In the genomic region with DNA sequence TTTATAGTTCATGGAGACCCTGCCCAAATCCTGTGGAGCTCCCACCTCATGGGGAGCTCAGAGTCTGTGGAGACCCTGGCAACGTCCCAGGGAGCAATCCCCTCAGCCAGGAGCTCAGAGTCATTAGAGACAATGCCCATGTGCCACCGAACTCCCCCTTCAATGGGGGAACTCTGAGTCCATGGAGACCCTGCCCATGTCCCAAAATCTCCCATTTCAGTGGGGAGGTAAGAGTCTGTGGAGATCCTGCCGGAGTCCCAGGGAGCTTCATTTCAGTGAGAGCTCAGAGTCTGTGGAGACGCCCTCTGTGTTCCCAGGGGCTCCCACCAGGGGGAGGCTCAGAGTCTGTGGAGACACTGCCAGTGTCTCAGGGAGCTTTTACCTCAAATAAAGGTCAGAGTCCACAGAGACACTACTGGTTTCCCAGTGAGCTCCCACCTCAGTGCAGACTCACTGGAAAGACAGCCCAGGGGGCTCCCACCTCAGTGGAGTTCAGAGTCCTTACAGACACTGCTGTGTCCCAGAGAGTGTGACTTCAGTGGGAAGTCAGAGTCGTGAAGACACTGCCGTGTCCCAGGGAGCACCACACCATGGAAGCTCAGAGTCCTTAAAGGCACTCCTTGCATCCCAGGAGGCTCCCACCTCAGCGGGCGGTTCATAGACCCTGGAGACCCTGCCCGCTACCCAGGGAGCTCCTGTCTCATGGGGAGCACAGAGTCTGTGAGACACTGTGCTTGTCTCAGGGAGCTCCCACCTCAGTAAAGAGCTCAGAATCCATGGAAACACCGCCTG, we compare ENCODE assay signal across 1 cellular context.
TF ChIP-seq lines count a peak whose summit lies in the region.

No MANE protein-coding gene starts in this region.

TF ChIP-seq in K562, 482 proteins besides CTCF, POLR2A, EP300 and RAD21 (continued from another document and continues in another):
- TF ChIP-seq, protein P1, sequence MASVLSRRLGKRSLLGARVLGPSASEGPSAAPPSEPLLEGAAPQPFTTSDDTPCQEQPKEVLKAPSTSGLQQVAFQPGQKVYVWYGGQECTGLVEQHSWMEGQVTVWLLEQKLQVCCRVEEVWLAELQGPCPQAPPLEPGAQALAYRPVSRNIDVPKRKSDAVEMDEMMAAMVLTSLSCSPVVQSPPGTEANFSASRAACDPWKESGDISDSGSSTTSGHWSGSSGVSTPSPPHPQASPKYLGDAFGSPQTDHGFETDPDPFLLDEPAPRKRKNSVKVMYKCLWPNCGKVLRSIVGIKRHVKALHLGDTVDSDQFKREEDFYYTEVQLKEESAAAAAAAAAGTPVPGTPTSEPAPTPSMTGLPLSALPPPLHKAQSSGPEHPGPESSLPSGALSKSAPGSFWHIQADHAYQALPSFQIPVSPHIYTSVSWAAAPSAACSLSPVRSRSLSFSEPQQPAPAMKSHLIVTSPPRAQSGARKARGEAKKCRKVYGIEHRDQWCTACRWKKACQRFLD (CRISPR knock-in tag; IDR thresholded peaks at IDR 0.05): no peak
- no peak for TF ChIP-seq BRD9 (IDR thresholded peaks at IDR 0.05; ENCODE audit: low read depth, partially characterized antibody)
- TF ChIP-seq POLR3G (IDR thresholded peaks at IDR 0.05; ENCODE audit: extremely low read depth, insufficient read length, insufficient replicate concordance): no peak
- TF ChIP-seq, protein P2, sequence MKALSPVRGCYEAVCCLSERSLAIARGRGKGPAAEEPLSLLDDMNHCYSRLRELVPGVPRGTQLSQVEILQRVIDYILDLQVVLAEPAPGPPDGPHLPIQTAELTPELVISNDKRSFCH (CRISPR knock-in tag; IDR thresholded peaks at IDR 0.05): no peak
- TF ChIP-seq, protein P2 (tag; IDR thresholded peaks at IDR 0.05): peak; percentile 82; the same call in 1 of the 2 replicates
- TF ChIP-seq, protein P3, sequence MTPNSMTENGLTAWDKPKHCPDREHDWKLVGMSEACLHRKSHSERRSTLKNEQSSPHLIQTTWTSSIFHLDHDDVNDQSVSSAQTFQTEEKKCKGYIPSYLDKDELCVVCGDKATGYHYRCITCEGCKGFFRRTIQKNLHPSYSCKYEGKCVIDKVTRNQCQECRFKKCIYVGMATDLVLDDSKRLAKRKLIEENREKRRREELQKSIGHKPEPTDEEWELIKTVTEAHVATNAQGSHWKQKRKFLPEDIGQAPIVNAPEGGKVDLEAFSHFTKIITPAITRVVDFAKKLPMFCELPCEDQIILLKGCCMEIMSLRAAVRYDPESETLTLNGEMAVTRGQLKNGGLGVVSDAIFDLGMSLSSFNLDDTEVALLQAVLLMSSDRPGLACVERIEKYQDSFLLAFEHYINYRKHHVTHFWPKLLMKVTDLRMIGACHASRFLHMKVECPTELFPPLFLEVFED (CRISPR knock-in tag; conservative IDR thresholded peaks at IDR 0.05): no peak
- TF ChIP-seq, protein P4, sequence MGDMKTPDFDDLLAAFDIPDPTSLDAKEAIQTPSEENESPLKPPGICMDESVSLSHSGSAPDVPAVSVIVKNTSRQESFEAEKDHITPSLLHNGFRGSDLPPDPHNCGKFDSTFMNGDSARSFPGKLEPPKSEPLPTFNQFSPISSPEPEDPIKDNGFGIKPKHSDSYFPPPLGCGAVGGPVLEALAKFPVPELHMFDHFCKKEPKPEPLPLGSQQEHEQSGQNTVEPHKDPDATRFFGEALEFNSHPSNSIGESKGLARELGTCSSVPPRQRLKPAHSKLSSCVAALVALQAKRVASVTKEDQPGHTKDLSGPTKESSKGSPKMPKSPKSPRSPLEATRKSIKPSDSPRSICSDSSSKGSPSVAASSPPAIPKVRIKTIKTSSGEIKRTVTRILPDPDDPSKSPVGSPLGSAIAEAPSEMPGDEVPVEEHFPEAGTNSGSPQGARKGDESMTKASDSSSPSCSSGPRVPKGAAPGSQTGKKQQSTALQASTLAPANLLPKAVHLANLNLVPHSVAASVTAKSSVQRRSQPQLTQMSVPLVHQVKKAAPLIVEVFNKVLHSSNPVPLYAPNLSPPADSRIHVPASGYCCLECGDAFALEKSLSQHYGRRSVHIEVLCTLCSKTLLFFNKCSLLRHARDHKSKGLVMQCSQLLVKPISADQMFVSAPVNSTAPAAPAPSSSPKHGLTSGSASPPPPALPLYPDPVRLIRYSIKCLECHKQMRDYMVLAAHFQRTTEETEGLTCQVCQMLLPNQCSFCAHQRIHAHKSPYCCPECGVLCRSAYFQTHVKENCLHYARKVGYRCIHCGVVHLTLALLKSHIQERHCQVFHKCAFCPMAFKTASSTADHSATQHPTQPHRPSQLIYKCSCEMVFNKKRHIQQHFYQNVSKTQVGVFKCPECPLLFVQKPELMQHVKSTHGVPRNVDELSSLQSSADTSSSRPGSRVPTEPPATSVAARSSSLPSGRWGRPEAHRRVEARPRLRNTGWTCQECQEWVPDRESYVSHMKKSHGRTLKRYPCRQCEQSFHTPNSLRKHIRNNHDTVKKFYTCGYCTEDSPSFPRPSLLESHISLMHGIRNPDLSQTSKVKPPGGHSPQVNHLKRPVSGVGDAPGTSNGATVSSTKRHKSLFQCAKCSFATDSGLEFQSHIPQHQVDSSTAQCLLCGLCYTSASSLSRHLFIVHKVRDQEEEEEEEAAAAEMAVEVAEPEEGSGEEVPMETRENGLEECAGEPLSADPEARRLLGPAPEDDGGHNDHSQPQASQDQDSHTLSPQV (IDR thresholded peaks at IDR 0.05): peak; percentile 80
- TF ChIP-seq ZNF384 (IDR thresholded peaks at IDR 0.05; ENCODE audit: low read depth, low read length): peak; percentile 38; the same call in 1 of the 2 replicates
- TF ChIP-seq RB1 (IDR thresholded peaks at IDR 0.05; ENCODE audit: low read depth): peak; percentile 74; the same call in 1 of the 2 replicates
- no peak for TF ChIP-seq MYC (IDR thresholded peaks at IDR 0.05; ENCODE audit: low read depth, low read length)
- no peak for TF ChIP-seq MYC (CRISPR knock-in tag; IDR thresholded peaks at IDR 0.05; ENCODE audit: borderline replicate concordance, low read depth)
- TF ChIP-seq, protein P5, sequence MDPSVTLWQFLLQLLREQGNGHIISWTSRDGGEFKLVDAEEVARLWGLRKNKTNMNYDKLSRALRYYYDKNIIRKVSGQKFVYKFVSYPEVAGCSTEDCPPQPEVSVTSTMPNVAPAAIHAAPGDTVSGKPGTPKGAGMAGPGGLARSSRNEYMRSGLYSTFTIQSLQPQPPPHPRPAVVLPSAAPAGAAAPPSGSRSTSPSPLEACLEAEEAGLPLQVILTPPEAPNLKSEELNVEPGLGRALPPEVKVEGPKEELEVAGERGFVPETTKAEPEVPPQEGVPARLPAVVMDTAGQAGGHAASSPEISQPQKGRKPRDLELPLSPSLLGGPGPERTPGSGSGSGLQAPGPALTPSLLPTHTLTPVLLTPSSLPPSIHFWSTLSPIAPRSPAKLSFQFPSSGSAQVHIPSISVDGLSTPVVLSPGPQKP (CRISPR knock-in tag; IDR thresholded peaks at IDR 0.05): no peak
- no peak for TF ChIP-seq NFATC3 (IDR thresholded peaks at IDR 0.05)
- no peak for TF ChIP-seq NR4A1 (CRISPR knock-in tag; IDR thresholded peaks at IDR 0.05)
- peak; percentile 41; the same call in 1 of the 2 replicates for TF ChIP-seq NR4A1 (tag; IDR thresholded peaks at IDR 0.05)
- TF ChIP-seq ZNF282 (CRISPR knock-in tag; IDR thresholded peaks at IDR 0.05): no peak
- TF ChIP-seq, protein P6, sequence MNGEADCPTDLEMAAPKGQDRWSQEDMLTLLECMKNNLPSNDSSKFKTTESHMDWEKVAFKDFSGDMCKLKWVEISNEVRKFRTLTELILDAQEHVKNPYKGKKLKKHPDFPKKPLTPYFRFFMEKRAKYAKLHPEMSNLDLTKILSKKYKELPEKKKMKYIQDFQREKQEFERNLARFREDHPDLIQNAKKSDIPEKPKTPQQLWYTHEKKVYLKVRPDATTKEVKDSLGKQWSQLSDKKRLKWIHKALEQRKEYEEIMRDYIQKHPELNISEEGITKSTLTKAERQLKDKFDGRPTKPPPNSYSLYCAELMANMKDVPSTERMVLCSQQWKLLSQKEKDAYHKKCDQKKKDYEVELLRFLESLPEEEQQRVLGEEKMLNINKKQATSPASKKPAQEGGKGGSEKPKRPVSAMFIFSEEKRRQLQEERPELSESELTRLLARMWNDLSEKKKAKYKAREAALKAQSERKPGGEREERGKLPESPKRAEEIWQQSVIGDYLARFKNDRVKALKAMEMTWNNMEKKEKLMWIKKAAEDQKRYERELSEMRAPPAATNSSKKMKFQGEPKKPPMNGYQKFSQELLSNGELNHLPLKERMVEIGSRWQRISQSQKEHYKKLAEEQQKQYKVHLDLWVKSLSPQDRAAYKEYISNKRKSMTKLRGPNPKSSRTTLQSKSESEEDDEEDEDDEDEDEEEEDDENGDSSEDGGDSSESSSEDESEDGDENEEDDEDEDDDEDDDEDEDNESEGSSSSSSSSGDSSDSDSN (IDR thresholded peaks at IDR 0.05; ENCODE audit: borderline replicate concordance in 1 of 2, low read depth in 2 of 2, low read length in 2 of 2): 0 out of 4 replicates have a peak, but pooled peaks of 1 of the 2 experiments have one; percentile 16
- peak; percentile 84 for TF ChIP-seq ZNF263 (CRISPR knock-in tag; IDR thresholded peaks at IDR 0.05; ENCODE audit: borderline replicate concordance)
- TF ChIP-seq, protein P7, sequence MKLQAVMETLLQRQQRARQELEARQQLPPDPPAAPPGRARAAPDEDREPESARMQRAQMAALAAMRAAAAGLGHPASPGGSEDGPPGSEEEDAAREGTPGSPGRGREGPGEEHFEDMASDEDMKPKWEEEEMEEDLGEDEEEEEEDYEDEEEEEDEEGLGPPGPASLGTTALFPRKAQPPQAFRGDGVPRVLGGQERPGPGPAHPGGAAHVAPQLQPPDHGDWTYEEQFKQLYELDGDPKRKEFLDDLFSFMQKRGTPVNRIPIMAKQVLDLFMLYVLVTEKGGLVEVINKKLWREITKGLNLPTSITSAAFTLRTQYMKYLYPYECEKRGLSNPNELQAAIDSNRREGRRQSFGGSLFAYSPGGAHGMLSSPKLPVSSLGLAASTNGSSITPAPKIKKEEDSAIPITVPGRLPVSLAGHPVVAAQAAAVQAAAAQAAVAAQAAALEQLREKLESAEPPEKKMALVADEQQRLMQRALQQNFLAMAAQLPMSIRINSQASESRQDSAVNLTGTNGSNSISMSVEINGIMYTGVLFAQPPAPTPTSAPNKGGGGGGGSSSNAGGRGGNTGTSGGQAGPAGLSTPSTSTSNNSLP (IDR thresholded peaks at IDR 0.05; ENCODE audit: borderline replicate concordance, low read depth, low read length): no peak
- TF ChIP-seq ZNF316 (IDR thresholded peaks at IDR 0.05): no peak
- no peak for TF ChIP-seq ZNF507 (tag; conservative IDR thresholded peaks at IDR 0.05)
- TF ChIP-seq, protein P8, sequence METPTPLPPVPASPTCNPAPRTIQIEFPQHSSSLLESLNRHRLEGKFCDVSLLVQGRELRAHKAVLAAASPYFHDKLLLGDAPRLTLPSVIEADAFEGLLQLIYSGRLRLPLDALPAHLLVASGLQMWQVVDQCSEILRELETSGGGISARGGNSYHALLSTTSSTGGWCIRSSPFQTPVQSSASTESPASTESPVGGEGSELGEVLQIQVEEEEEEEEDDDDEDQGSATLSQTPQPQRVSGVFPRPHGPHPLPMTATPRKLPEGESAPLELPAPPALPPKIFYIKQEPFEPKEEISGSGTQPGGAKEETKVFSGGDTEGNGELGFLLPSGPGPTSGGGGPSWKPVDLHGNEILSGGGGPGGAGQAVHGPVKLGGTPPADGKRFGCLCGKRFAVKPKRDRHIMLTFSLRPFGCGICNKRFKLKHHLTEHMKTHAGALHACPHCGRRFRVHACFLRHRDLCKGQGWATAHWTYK (CRISPR knock-in tag; IDR thresholded peaks at IDR 0.05): no peak
- no peak for TF ChIP-seq ZFX (CRISPR knock-in tag; IDR thresholded peaks at IDR 0.05)
- TF ChIP-seq ELF2 (CRISPR knock-in tag; IDR thresholded peaks at IDR 0.05): no peak
- no peak for TF ChIP-seq PHF20 (IDR thresholded peaks at IDR 0.05; ENCODE audit: partially characterized antibody)
- no peak for TF ChIP-seq MEF2A (IDR thresholded peaks at IDR 0.05; ENCODE audit: control insufficient read depth, low read depth, low read length)
- TF ChIP-seq, protein P9, sequence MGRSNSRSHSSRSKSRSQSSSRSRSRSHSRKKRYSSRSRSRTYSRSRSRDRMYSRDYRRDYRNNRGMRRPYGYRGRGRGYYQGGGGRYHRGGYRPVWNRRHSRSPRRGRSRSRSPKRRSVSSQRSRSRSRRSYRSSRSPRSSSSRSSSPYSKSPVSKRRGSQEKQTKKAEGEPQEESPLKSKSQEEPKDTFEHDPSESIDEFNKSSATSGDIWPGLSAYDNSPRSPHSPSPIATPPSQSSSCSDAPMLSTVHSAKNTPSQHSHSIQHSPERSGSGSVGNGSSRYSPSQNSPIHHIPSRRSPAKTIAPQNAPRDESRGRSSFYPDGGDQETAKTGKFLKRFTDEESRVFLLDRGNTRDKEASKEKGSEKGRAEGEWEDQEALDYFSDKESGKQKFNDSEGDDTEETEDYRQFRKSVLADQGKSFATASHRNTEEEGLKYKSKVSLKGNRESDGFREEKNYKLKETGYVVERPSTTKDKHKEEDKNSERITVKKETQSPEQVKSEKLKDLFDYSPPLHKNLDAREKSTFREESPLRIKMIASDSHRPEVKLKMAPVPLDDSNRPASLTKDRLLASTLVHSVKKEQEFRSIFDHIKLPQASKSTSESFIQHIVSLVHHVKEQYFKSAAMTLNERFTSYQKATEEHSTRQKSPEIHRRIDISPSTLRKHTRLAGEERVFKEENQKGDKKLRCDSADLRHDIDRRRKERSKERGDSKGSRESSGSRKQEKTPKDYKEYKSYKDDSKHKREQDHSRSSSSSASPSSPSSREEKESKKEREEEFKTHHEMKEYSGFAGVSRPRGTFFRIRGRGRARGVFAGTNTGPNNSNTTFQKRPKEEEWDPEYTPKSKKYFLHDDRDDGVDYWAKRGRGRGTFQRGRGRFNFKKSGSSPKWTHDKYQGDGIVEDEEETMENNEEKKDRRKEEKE (IDR thresholded peaks at IDR 0.05; ENCODE audit: borderline replicate concordance in 1 of 2, control insufficient read depth in 1 of 2, low read depth in 2 of 2, low read length in 1 of 2): no peak
- TF ChIP-seq BRD4 (IDR thresholded peaks at IDR 0.05): no peak
- no peak for TF ChIP-seq NCOA4 (IDR thresholded peaks at IDR 0.05; ENCODE audit: partially characterized antibody)
- no peak for TF ChIP-seq ZNF785 (CRISPR knock-in tag; IDR thresholded peaks at IDR 0.05)
- TF ChIP-seq, protein P10, sequence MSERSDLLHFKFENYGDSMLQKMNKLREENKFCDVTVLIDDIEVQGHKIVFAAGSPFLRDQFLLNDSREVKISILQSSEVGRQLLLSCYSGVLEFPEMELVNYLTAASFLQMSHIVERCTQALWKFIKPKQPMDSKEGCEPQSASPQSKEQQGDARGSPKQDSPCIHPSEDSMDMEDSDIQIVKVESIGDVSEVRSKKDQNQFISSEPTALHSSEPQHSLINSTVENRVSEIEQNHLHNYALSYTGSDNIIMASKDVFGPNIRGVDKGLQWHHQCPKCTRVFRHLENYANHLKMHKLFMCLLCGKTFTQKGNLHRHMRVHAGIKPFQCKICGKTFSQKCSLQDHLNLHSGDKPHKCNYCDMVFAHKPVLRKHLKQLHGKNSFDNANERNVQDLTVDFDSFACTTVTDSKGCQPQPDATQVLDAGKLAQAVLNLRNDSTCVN (CRISPR knock-in tag; IDR thresholded peaks at IDR 0.05): no peak
- TF ChIP-seq NONO (IDR thresholded peaks at IDR 0.05; ENCODE audit: low read depth in 2 of 2, low read length in 1 of 2): 0 out of 4 replicates have a peak, but pooled peaks of 1 of the 2 experiments have one; percentile 25
- TF ChIP-seq MXI1 (IDR thresholded peaks at IDR 0.05; ENCODE audit: low read depth, low read length): no peak
- TF ChIP-seq STAG1 (CRISPR knock-in tag; IDR thresholded peaks at IDR 0.05; ENCODE audit: borderline replicate concordance): peak; percentile 48; the same call in 1 of the 2 replicates
- TF ChIP-seq ZNF445 (CRISPR knock-in tag; IDR thresholded peaks at IDR 0.05; ENCODE audit: low read depth): no peak
- TF ChIP-seq SMARCE1 (IDR thresholded peaks at IDR 0.05): no peak
- TF ChIP-seq HNRNPL (IDR thresholded peaks at IDR 0.05; ENCODE audit: low read depth, low read length): no peak
- TF ChIP-seq IFI16 (CRISPR knock-in tag; IDR thresholded peaks at IDR 0.05): no peak
